ENCODE assay signal across 9 cellular contexts in the genomic region with DNA sequence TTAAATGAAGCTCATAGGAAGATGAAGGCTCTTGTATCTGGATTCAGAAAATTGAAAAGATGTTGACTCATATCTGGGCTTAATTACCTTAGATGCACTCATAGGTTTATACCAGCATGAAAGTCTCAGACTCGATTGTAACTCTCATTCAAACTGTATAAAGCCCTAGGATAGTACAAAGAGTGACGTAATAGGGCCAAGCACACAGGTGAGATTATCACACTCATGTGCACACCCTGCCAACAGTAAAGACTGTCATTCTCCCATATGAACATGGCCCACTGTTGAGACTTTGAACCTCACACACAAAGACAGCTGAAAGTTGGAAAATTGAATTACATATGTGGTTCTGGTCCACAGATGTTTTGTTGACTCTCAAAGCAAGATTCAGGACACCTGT. TPM values are rescaled to one million over a fixed set of nuclear protein-coding genes. Genes with fewer than 3 reads are reported as not detected.
"Had no signal": no experiment of that assay in that cellular context is flagged by ENCODE, and none has a peak within 500 bp of the region (broad histone marks: within the 10 kb centered on the region; RNA-seq: fewer than 3 reads in every experiment).

No MANE protein-coding gene starts in this region.

- H3K36me3 Mint-ChIP-seq: IgD-negative memory B cell had no signal

- H3K4me1 Mint-ChIP-seq: IgD-negative memory B cell had no signal

- DNase-seq: IMR-90, KBM-7, KG1 had no signal

- H3K27ac Mint-ChIP-seq: IgD-negative memory B cell had no signal

- H3K4me3 ChIP-seq: K562 had no signal

- ATAC-seq: K562 had no signal

- H3K27ac ChIP-seq: HL-60 had no signal

- H3K4me3 Mint-ChIP-seq: IgD-negative memory B cell had no signal

- H3K27me3 Mint-ChIP-seq: IgD-negative memory B cell had no signal

- FAIRE-seq: HTR-8/SVneo, K562 had no signal

RNA-seq across cellular contexts. Expression of a gene that starts 18.0 kb away (rescaled TPM):
- total RNA-seq: HT-29, HT1080, IMR-90 had no signal
- polyA plus RNA-seq: IgD-negative memory B cell, IMR-90, K562 had no signal

RNA-seq across cellular contexts. Expression of a gene that starts 30.2 kb away (rescaled TPM):
- total RNA-seq: HT-29, HT1080, IMR-90, K562 had no signal
- polyA plus RNA-seq: IgD-negative memory B cell, IMR-90, K562 had no signal
